In genomic region chr15:52804526-52805081, GRCh38 we compare ENCODE assay signal across 9 cellular contexts. TPM values are rescaled to one million over a fixed set of nuclear protein-coding genes. Genes with fewer than 3 reads are reported as not detected.
DNase-seq lines count a peak whose midpoint lies in the region; ATAC-seq and TF ChIP-seq lines count a peak whose summit lies in the region.
"Had no signal": no experiment of that assay in that cellular context is flagged by ENCODE, and none has a peak within 500 bp of the region (broad histone marks: within the 10 kb centered on the region; RNA-seq: fewer than 3 reads in every experiment).

No MANE protein-coding gene starts in this region.

- peaks cover 2% of the 10 kb centered on the region for H3K27me3 Mint-ChIP-seq in progenitor cell of endocrine pancreas

- H3K4me3 Mint-ChIP-seq in progenitor cell of endocrine pancreas (ENCODE audit: low read depth): peak overlapping the region; percentile 81

- no peak overlapping the region for H3K27ac ChIP-seq in caudate nucleus (ENCODE audit: low read depth, low read length)

- H3K36me3 Mint-ChIP-seq in progenitor cell of endocrine pancreas (ENCODE audit: insufficient read depth): peaks cover 8% of the 10 kb centered on the region

- TF ChIP-seq CTCF in fibroblast of villous mesenchyme (IDR thresholded peaks at IDR 0.05; ENCODE audit: insufficient read depth, low read depth, low read length) (no peak), progenitor cell of endocrine pancreas (IDR thresholded peaks at IDR 0.05; ENCODE audit: unreplicated experiment) (no peak)

- peaks cover 53% of the 10 kb centered on the region for H3K4me1 Mint-ChIP-seq in progenitor cell of endocrine pancreas (ENCODE audit: low read depth)

- peak overlapping the region; percentile 12 for H3K4me3 ChIP-seq in fibroblast of villous mesenchyme (ENCODE audit: low read depth, low read length)

- ATAC-seq in SK-N-SH treated with all-trans-retinoic acid at 6 μM for 48 hours: peak; percentile 15; the same call in 2 of the 3 replicates

- no peaks in the 10 kb centered on the region for H3K9me3 Mint-ChIP-seq in progenitor cell of endocrine pancreas (ENCODE audit: low read depth)

- peak overlapping the region; percentile 93 for H3K27ac Mint-ChIP-seq in progenitor cell of endocrine pancreas

- DNase-seq in COLO668 (lab: John Stamatoyannopoulos, UW; ENCODE audit: unreplicated experiment): peak; percentile 61
- no peak for DNase-seq in fibroblast of villous mesenchyme (ENCODE audit: low read depth)
- no peak for DNase-seq in progenitor cell of endocrine pancreas (ENCODE audit: low spot score, unreplicated experiment)
- no peak for DNase-seq in GM19240 (ENCODE audit: insufficient read length, low spot score)
- no peak for DNase-seq in caudate nucleus (lab: John Stamatoyannopoulos, UW)
- no peak for DNase-seq in NCI-H1930 (lab: John Stamatoyannopoulos, UW)
- no peak for DNase-seq in NCI-H345 treated with DMSO at 0.1 percent for 48 hours (lab: John Stamatoyannopoulos, UW; ENCODE audit: unreplicated experiment)

TF ChIP-seq in SK-N-SH treated with all-trans-retinoic acid at 6 μM for 48 hours, 23 proteins besides CTCF, POLR2A, EP300 and RAD21:
- no peak for TF ChIP-seq POU6F1 (CRISPR knock-in tag; IDR thresholded peaks at IDR 0.05; ENCODE audit: borderline replicate concordance, low read depth)
- no peak for TF ChIP-seq ZNF70 (CRISPR knock-in tag; IDR thresholded peaks at IDR 0.05)
- TF ChIP-seq GLIS3 (CRISPR knock-in tag; IDR thresholded peaks at IDR 0.05): no peak
- no peak for TF ChIP-seq ZFP3 (CRISPR knock-in tag; IDR thresholded peaks at IDR 0.05)
- TF ChIP-seq, protein P1, sequence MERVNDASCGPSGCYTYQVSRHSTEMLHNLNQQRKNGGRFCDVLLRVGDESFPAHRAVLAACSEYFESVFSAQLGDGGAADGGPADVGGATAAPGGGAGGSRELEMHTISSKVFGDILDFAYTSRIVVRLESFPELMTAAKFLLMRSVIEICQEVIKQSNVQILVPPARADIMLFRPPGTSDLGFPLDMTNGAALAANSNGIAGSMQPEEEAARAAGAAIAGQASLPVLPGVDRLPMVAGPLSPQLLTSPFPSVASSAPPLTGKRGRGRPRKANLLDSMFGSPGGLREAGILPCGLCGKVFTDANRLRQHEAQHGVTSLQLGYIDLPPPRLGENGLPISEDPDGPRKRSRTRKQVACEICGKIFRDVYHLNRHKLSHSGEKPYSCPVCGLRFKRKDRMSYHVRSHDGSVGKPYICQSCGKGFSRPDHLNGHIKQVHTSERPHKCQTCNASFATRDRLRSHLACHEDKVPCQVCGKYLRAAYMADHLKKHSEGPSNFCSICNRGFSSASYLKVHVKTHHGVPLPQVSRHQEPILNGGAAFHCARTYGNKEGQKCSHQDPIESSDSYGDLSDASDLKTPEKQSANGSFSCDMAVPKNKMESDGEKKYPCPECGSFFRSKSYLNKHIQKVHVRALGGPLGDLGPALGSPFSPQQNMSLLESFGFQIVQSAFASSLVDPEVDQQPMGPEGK (CRISPR knock-in tag; IDR thresholded peaks at IDR 0.05; ENCODE audit: borderline replicate concordance): no peak
- TF ChIP-seq ZNF8 (CRISPR knock-in tag; IDR thresholded peaks at IDR 0.05): no peak
- TF ChIP-seq OSR1 (CRISPR knock-in tag; IDR thresholded peaks at IDR 0.05): no peak
- no peak for TF ChIP-seq ISL1 (CRISPR knock-in tag; IDR thresholded peaks at IDR 0.05)
- no peak for TF ChIP-seq ARNTL (CRISPR knock-in tag; IDR thresholded peaks at IDR 0.05; ENCODE audit: borderline replicate concordance, low read depth)
- TF ChIP-seq CREB5 (CRISPR knock-in tag; IDR thresholded peaks at IDR 0.05; ENCODE audit: low read depth): no peak
- no peak for TF ChIP-seq ZFP30 (CRISPR knock-in tag; IDR thresholded peaks at IDR 0.05)
- TF ChIP-seq PPARA (CRISPR knock-in tag; IDR thresholded peaks at IDR 0.05; ENCODE audit: borderline replicate concordance): no peak
- no peak for TF ChIP-seq SNAI2 (CRISPR knock-in tag; IDR thresholded peaks at IDR 0.05)
- no peak for TF ChIP-seq CSDC2 (CRISPR knock-in tag; IDR thresholded peaks at IDR 0.05)
- TF ChIP-seq, protein P2, sequence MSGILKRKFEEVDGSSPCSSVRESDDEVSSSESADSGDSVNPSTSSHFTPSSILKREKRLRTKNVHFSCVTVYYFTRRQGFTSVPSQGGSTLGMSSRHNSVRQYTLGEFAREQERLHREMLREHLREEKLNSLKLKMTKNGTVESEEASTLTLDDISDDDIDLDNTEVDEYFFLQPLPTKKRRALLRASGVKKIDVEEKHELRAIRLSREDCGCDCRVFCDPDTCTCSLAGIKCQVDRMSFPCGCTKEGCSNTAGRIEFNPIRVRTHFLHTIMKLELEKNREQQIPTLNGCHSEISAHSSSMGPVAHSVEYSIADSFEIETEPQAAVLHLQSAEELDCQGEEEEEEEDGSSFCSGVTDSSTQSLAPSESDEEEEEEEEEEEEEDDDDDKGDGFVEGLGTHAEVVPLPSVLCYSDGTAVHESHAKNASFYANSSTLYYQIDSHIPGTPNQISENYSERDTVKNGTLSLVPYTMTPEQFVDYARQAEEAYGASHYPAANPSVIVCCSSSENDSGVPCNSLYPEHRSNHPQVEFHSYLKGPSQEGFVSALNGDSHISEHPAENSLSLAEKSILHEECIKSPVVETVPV (CRISPR knock-in tag; IDR thresholded peaks at IDR 0.05): no peak
- TF ChIP-seq TCF4 (CRISPR knock-in tag; IDR thresholded peaks at IDR 0.05; ENCODE audit: borderline replicate concordance): no peak
- TF ChIP-seq ZC3H10 (CRISPR knock-in tag; IDR thresholded peaks at IDR 0.05): no peak
- no peak for TF ChIP-seq ESRRG (CRISPR knock-in tag; IDR thresholded peaks at IDR 0.05)
- no peak for TF ChIP-seq TOX (CRISPR knock-in tag; IDR thresholded peaks at IDR 0.05; ENCODE audit: borderline replicate concordance)
- no peak for TF ChIP-seq BACH2 (CRISPR knock-in tag; IDR thresholded peaks at IDR 0.05; ENCODE audit: borderline replicate concordance)

RNA-seq across cellular contexts. Expression of gene ONECUT1, which starts 14.5 kb away (rescaled TPM):
- total RNA-seq in fibroblast of villous mesenchyme: under 0.01 TPM in 1 of 2 replicates, not detected in the other
- total RNA-seq in progenitor cell of endocrine pancreas: 304 and 341 TPM in 2 replicates
- total RNA-seq: subcutaneous adipose tissue had no signal

Comparison
In these comparisons a context has a peak if more than half of its experiments do, and no peak if none do; other contexts are left out.
1. RNA of gene ONECUT1, which starts 14.5 kb away (total RNA-seq): 304 to 341 TPM in progenitor cell of endocrine pancreas; under 0.01 TPM in fibroblast of villous mesenchyme; every median in the first group is over 100 times any median in the second.